ENCODE assay signal across 20 cellular contexts in the genomic region with DNA sequence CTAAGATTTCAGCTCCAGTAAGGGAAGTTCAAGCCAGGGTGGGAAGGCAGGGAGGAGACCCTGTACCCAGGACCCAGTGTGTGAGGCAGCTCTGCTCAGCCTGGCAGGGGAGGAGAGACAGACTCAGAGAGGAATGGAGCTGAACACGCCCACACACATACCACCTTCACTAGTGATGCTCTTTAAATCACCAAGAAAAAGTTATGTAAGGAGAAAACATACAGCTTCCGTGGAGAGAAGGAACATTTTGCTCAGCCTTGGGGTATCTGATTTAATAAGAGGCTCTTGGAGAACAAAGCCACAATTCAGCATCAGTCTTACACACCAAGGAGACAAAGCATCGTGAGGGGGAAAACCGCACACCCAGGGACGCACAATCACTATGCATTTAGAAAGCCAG.
DNase-seq lines count a peak whose midpoint lies in the region; ATAC-seq and TF ChIP-seq lines count a peak whose summit lies in the region.
"Had no signal": no experiment of that assay in that cellular context is flagged by ENCODE, and none has a peak within 500 bp of the region (broad histone marks: within the 10 kb centered on the region; RNA-seq: fewer than 3 reads in every experiment).

No MANE protein-coding gene starts in this region.

- H3K27ac ChIP-seq in SK-N-SH (ENCODE audit: low read depth in 2 of 2, low read length in 1 of 2) = no peak overlapping the region
- no peak overlapping the region for H3K27ac ChIP-seq in neural progenitor cell
- H3K27ac ChIP-seq in naive thymus-derived CD4-positive, alpha-beta T cell (ENCODE audit: low read depth, low read length) = no peak overlapping the region
- H3K27ac ChIP-seq: 22Rv1; BLaER1 treated with 17β-estradiol and CSF1 and Interleukin-3, amounts not matched to agents 10 nM and 100 nM; KMS-11; upper lobe of left lung had no signal

- H3K4me3 Mint-ChIP-seq in T-helper 17 cell (no peak overlapping the region), neural progenitor cell (peak overlapping the region; percentile 60)
- H3K4me3 Mint-ChIP-seq in effector memory CD8-positive, alpha-beta T cell = no peak overlapping the region
- no peak overlapping the region for H3K4me3 Mint-ChIP-seq in naive thymus-derived CD4-positive, alpha-beta T cell
- H3K4me3 Mint-ChIP-seq: activated naive CD8-positive, alpha-beta T cell; activated T-cell treated with anti-CD3 and anti-CD28 coated beads, Interleukin-2, amount 50 U/mL, for 4 hours; T-helper 2 cell treated with Interferon-gamma antibody and Interleukin-4, amounts not matched to agents 5 μg/mL and 100 μg/mL, for 36 hours had no signal

- H3K4me2 ChIP-seq in SK-N-SH = no peak overlapping the region
- H3K4me2 ChIP-seq in neural progenitor cell = peak overlapping the region; percentile 86
- H3K4me2 ChIP-seq: KMS-11, smooth muscle cell had no signal

- no peak for TF ChIP-seq CTCF in SK-N-SH (IDR thresholded peaks at IDR 0.05)
- no peak for TF ChIP-seq CTCF in neural progenitor cell (IDR thresholded peaks at IDR 0.05)

- H3K4me1 Mint-ChIP-seq in T-helper 17 cell = peaks cover 27% of the 10 kb centered on the region
- H3K4me1 Mint-ChIP-seq in effector memory CD8-positive, alpha-beta T cell (ENCODE audit: low read depth in 2 of 2) = peaks cover 22 to 28% of the 10 kb centered on the region in 2 donors
- peaks cover 20% of the 10 kb centered on the region for H3K4me1 Mint-ChIP-seq in neural progenitor cell
- H3K4me1 Mint-ChIP-seq in naive thymus-derived CD4-positive, alpha-beta T cell = peaks cover 0 to 37% (median 31%) of the 10 kb centered on the region in 7 donors

- H2AFZ ChIP-seq in SK-N-SH (ENCODE audit: low read depth) (no peak overlapping the region), neural progenitor cell (replicated peaks) (no peak overlapping the region)

- DNase-seq in SK-N-SH (no peak), T-helper 17 cell (no peak), neural progenitor cell (ENCODE audit: low spot score) (no peak), epidermal melanocyte (ENCODE audit: insufficient read length, low spot score) (no peak), AG20443 (ENCODE audit: low spot score) (no peak)
- no peak for DNase-seq in effector memory CD8-positive, alpha-beta T cell
- no peak for DNase-seq in naive thymus-derived CD4-positive, alpha-beta T cell
- DNase-seq: activated CD4-positive, alpha-beta T cell treated with anti-CD3 and anti-CD28 coated beads for 1 hour; activated T-cell treated with anti-CD3 and anti-CD28 coated beads, Interleukin-2, amount 50 U/mL, for 4 hours; GF-D8; NCI-H1092 treated with DMSO at 0.1 percent for 48 hours; NCI-H2081 treated with DMSO at 0.1 percent for 48 hours; upper lobe of left lung had no signal

- H3K9me2 ChIP-seq in SK-N-SH = no peaks in the 10 kb centered on the region

- H3K9ac ChIP-seq in SK-N-SH (no peak overlapping the region), neural progenitor cell (no peak overlapping the region)
- H3K9ac ChIP-seq: BLaER1 treated with 17β-estradiol and CSF1 and Interleukin-3, amounts not matched to agents 10 nM and 100 nM; KMS-11 had no signal

- H3K4me3 ChIP-seq in SK-N-SH (ENCODE audit: low read depth in 2 of 2, low read length in 1 of 2) (no peak overlapping the region), neural progenitor cell (peak overlapping the region; percentile 39)
- H3K4me3 ChIP-seq in naive thymus-derived CD4-positive, alpha-beta T cell (ENCODE audit: low read length) = no peak overlapping the region
- H3K4me3 ChIP-seq: BLaER1 treated with 17β-estradiol and CSF1 and Interleukin-3, amounts not matched to agents 10 nM and 100 nM; smooth muscle cell; upper lobe of left lung had no signal

- H3K27me3 ChIP-seq in SK-N-SH (ENCODE audit: insufficient read depth) (peaks cover 25% of the 10 kb centered on the region), neural progenitor cell (peaks cover 33% of the 10 kb centered on the region)
- H3K27me3 ChIP-seq in naive thymus-derived CD4-positive, alpha-beta T cell (ENCODE audit: control insufficient read depth in 2 of 2, insufficient read depth in 2 of 2, low read length in 2 of 2) = no peaks in the 10 kb centered on the region
- H3K27me3 ChIP-seq: BLaER1 treated with 17β-estradiol and CSF1 and Interleukin-3, amounts not matched to agents 10 nM and 100 nM; upper lobe of left lung had no signal

- CTCF ChIA-PET in SK-N-SH (lab: Yijun Ruan, JAX) = interaction anchor here (0.6 to 33.3 kb wide), 4 partner anchors 26 to 64 kb away, joined by 3 to 325 read pairs (median 4); no protein-coding TSS in a partner anchor
- CTCF ChIA-PET in naive thymus-derived CD4-positive, alpha-beta T cell (lab: Charles Lee) = no interaction called here

- no peaks in the 10 kb centered on the region for H3K9me3 ChIP-seq in SK-N-SH
- no peaks in the 10 kb centered on the region for H3K9me3 ChIP-seq in T-helper 17 cell (ENCODE audit: control insufficient read depth, low read length, poor library complexity, severe bottlenecking)
- no peaks in the 10 kb centered on the region for H3K9me3 ChIP-seq in neural progenitor cell (ENCODE audit: low read depth)
- no peaks in the 10 kb centered on the region for H3K9me3 ChIP-seq in naive thymus-derived CD4-positive, alpha-beta T cell (ENCODE audit: control insufficient read depth in 2 of 3, low read length in 3 of 3)
- H3K9me3 ChIP-seq: BLaER1 treated with 17β-estradiol and CSF1 and Interleukin-3, amounts not matched to agents 10 nM and 100 nM; upper lobe of left lung had no signal

- H3F3A ChIP-seq in SK-N-SH (replicated peaks; ENCODE audit: insufficient read depth) (no peaks in the 10 kb centered on the region), neural progenitor cell (ENCODE audit: low read depth) (peaks cover 11% of the 10 kb centered on the region)

- H3K4me1 ChIP-seq in SK-N-SH (ENCODE audit: control insufficient read depth in 1 of 2, insufficient read depth in 2 of 2, low read depth in 1 of 2, low read length in 1 of 2) (peaks cover 0 to 26% of the 10 kb centered on the region in 2 experiments; a peak in 1 of 4 replicates), neural progenitor cell (peaks cover 20% of the 10 kb centered on the region)
- no peaks in the 10 kb centered on the region for H3K4me1 ChIP-seq in naive thymus-derived CD4-positive, alpha-beta T cell (ENCODE audit: control insufficient read depth in 2 of 2, insufficient read depth in 2 of 2, low read length in 2 of 2)

- no peak for TF ChIP-seq EP300 in SK-N-SH (IDR thresholded peaks at IDR 0.05; ENCODE audit: borderline replicate concordance in 1 of 2, low read depth in 1 of 2, low read length in 1 of 2)

- H3K36me3 ChIP-seq in SK-N-SH (replicated peaks in 1 of 2; ENCODE audit: control insufficient read depth in 1 of 2, insufficient read depth in 2 of 2, low read length in 1 of 2) (no peaks in the 10 kb centered on the region), neural progenitor cell (no peaks in the 10 kb centered on the region)
- no peaks in the 10 kb centered on the region for H3K36me3 ChIP-seq in naive thymus-derived CD4-positive, alpha-beta T cell (ENCODE audit: control insufficient read depth in 2 of 3, insufficient read depth in 3 of 3, low read length in 3 of 3)
- H3K36me3 ChIP-seq: BLaER1 treated with 17β-estradiol and CSF1 and Interleukin-3, amounts not matched to agents 10 nM and 100 nM; upper lobe of left lung had no signal

- intact Hi-C loops in naive thymus-derived CD4-positive, alpha-beta T cell (cut with micrococcal nuclease) = no loop called here

- H4K20me1 ChIP-seq in SK-N-SH (ENCODE audit: insufficient read depth) = no peaks in the 10 kb centered on the region
- peaks cover 19% of the 10 kb centered on the region for H4K20me1 ChIP-seq in neural progenitor cell (ENCODE audit: low read depth)

- POLR2A ChIA-PET in SK-N-SH (lab: Yijun Ruan, JAX) = interaction anchor here (0.6 kb wide), 1 partner anchor 63 kb away, joined by 3 read pairs; the partner anchor contains the start of gene PRKAG2
- POLR2A ChIA-PET in naive thymus-derived CD4-positive, alpha-beta T cell (lab: Charles Lee) = no interaction called here

- no peak for TF ChIP-seq RAD21 in SK-N-SH (IDR thresholded peaks at IDR 0.05; ENCODE audit: low read length)

- H3K27me3 Mint-ChIP-seq in T-helper 17 cell (no peaks in the 10 kb centered on the region), neural progenitor cell (ENCODE audit: insufficient read depth, low read depth) (peaks cover 25% of the 10 kb centered on the region)
- H3K27me3 Mint-ChIP-seq in effector memory CD8-positive, alpha-beta T cell = no peaks in the 10 kb centered on the region
- H3K27me3 Mint-ChIP-seq in naive thymus-derived CD4-positive, alpha-beta T cell = no peaks in the 10 kb centered on the region
- H3K27me3 Mint-ChIP-seq: activated naive CD8-positive, alpha-beta T cell had no signal

- ATAC-seq in SK-N-SH treated with all-trans-retinoic acid at 6 μM for 48 hours (peak; percentile 18; the same call in 1 of the 3 replicates), T-helper 17 cell (no peak)
- ATAC-seq in effector memory CD8-positive, alpha-beta T cell (replicated peaks) = no peak
- no peak for ATAC-seq in naive thymus-derived CD4-positive, alpha-beta T cell

- WGBS in SK-N-SH (ENCODE audit: low lambda C conversion rate) = 72% methylated on average over 5 of the region's 5 CpGs

- no peaks in the 10 kb centered on the region for H3K36me3 Mint-ChIP-seq in T-helper 17 cell (ENCODE audit: low read depth)
- H3K36me3 Mint-ChIP-seq in effector memory CD8-positive, alpha-beta T cell (ENCODE audit: insufficient read depth) = peaks cover 5% of the 10 kb centered on the region
- H3K36me3 Mint-ChIP-seq in neural progenitor cell = no peaks in the 10 kb centered on the region
- H3K36me3 Mint-ChIP-seq in naive thymus-derived CD4-positive, alpha-beta T cell = peaks cover 0 to 12% (median 0%) of the 10 kb centered on the region in 5 donors
- H3K36me3 Mint-ChIP-seq: activated naive CD8-positive, alpha-beta T cell had no signal

- H3K9me3 Mint-ChIP-seq in effector memory CD8-positive, alpha-beta T cell = no peaks in the 10 kb centered on the region
- no peaks in the 10 kb centered on the region for H3K9me3 Mint-ChIP-seq in neural progenitor cell
- H3K9me3 Mint-ChIP-seq in naive thymus-derived CD4-positive, alpha-beta T cell = peaks cover 0 to 1% (median 0%) of the 10 kb centered on the region in 11 donors
- H3K9me3 Mint-ChIP-seq: activated T-cell treated with anti-CD3 and anti-CD28 coated beads, Interleukin-2, amount 50 U/mL, for 4 hours; T-helper 2 cell treated with Interferon-gamma antibody and Interleukin-4, amounts not matched to agents 5 μg/mL and 100 μg/mL, for 36 hours had no signal

- H3K27ac Mint-ChIP-seq in T-helper 17 cell = peak overlapping the region; percentile 47
- peak overlapping the region; percentile 3 for H3K27ac Mint-ChIP-seq in effector memory CD8-positive, alpha-beta T cell
- peak overlapping the region; percentile 74 for H3K27ac Mint-ChIP-seq in neural progenitor cell
- peak overlapping the region in 3 of 9 donors; percentile 8 to 43 (median 38) for H3K27ac Mint-ChIP-seq in naive thymus-derived CD4-positive, alpha-beta T cell
- H3K27ac Mint-ChIP-seq: activated naive CD8-positive, alpha-beta T cell; T-helper 2 cell treated with Interferon-gamma antibody and Interleukin-4, amounts not matched to agents 5 μg/mL and 100 μg/mL, for 36 hours had no signal

- H3K79me2 ChIP-seq in SK-N-SH (ENCODE audit: insufficient read depth) (no peaks in the 10 kb centered on the region), neural progenitor cell (ENCODE audit: low read depth) (no peaks in the 10 kb centered on the region)

TF ChIP-seq in SK-N-SH, 30 proteins besides CTCF, POLR2A, EP300 and RAD21 (continues in another document):
- TF ChIP-seq SIN3A (IDR thresholded peaks at IDR 0.05; ENCODE audit: borderline replicate concordance, low read depth, low read length) = no peak
